Comparison of ENCODE assay signal across 1 cellular context in the genomic region with DNA sequence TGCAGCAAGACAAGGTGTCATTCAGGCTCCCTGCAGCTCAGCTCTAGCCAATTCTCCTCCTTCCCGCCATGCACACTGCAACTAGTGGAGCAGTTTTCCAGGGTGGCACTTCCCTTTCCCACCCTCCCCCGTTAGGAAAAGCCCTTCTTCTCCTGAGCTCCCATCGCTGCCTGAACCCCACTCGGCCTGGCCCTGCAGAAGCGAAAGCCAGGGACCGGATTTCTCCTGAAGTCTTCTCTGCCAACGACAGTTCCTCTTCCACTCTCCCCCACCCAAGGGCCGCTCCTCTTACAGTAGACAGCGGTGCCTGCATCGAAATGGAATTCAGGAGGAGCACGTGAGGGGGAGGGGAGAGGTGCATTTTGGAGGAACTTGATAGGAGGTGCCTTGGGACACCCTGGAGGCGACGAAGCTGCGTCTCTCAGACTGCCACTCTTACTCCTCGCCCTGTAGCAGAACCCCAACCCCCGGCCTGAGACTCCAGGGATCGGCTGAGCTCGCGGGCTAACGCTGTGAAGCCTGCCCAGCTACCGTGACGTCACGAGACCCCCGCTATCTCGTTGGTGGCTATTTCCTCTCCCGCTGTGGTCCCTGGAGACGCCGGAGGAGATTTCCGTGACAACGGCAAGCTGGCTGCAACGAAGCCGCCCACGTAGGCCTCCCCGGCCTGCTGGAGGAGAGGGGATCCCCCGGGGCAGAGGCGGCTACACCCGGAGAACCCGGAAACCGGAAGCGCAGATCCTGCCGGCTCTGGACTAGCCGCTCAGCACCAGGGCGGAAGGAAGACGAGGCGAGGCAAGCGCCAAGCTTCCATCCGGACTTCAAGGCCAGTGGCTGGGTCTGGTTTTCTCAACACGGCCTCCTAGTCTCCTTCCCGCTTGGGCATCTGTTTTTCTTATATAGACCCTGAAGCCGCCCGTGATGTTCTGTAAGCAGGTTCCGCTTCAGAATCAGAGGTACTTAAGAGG.
TF ChIP-seq lines count a peak whose summit lies in the region.

No MANE protein-coding gene starts in this region.

TF ChIP-seq in GM12878, 131 proteins besides CTCF, POLR2A, EP300 and RAD21 (continued from another document and continues in another):
- no peak for TF ChIP-seq TCF7 (IDR thresholded peaks at IDR 0.05; ENCODE audit: borderline replicate concordance)
- peak; percentile 88 for TF ChIP-seq EED (IDR thresholded peaks at IDR 0.05; ENCODE audit: low read depth)
- TF ChIP-seq ASH2L (IDR thresholded peaks at IDR 0.05; ENCODE audit: borderline replicate concordance, low read depth) = no peak
- TF ChIP-seq STAT1 (conservative IDR thresholded peaks at IDR 0.05) = no peak; the same call in 1 of the 2 replicates
- no peak for TF ChIP-seq CUX1 (IDR thresholded peaks at IDR 0.05; ENCODE audit: insufficient replicate concordance, low read depth, low read length)
- TF ChIP-seq TBL1XR1 (IDR thresholded peaks at IDR 0.05; ENCODE audit: low read depth, low read length) = peak; percentile 90
- TF ChIP-seq, protein P1, sequence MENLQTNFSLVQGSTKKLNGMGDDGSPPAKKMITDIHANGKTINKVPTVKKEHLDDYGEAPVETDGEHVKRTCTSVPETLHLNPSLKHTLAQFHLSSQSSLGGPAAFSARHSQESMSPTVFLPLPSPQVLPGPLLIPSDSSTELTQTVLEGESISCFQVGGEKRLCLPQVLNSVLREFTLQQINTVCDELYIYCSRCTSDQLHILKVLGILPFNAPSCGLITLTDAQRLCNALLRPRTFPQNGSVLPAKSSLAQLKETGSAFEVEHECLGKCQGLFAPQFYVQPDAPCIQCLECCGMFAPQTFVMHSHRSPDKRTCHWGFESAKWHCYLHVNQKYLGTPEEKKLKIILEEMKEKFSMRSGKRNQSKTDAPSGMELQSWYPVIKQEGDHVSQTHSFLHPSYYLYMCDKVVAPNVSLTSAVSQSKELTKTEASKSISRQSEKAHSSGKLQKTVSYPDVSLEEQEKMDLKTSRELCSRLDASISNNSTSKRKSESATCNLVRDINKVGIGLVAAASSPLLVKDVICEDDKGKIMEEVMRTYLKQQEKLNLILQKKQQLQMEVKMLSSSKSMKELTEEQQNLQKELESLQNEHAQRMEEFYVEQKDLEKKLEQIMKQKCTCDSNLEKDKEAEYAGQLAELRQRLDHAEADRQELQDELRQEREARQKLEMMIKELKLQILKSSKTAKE (IDR thresholded peaks at IDR 0.05; ENCODE audit: low read depth, poor library complexity, severe bottlenecking) = peak; percentile 58
- TF ChIP-seq YY1 (IDR thresholded peaks at IDR 0.05; ENCODE audit: low read depth, low read length) = peak; percentile 64; the same call in 1 of the 2 replicates
- TF ChIP-seq CHD2 (IDR thresholded peaks at IDR 0.05; ENCODE audit: borderline replicate concordance, low read depth, low read length) = peak; percentile 86
- TF ChIP-seq SUZ12 (IDR thresholded peaks at IDR 0.05; ENCODE audit: unreplicated experiment) = no peak
- peak; percentile 91 for TF ChIP-seq TCF12 (IDR thresholded peaks at IDR 0.05; ENCODE audit: low read depth, low read length)
- peak; percentile 64; the same call in 1 of the 2 replicates for TF ChIP-seq HDGF (IDR thresholded peaks at IDR 0.05)
- no peak for TF ChIP-seq CHD1 (IDR thresholded peaks at IDR 0.05; ENCODE audit: low read depth, low read length)
- TF ChIP-seq PAX8 (IDR thresholded peaks at IDR 0.05) = no peak
- TF ChIP-seq FOXK2 (IDR thresholded peaks at IDR 0.05) = no peak
- peak; percentile 71 for TF ChIP-seq IRF3 (IDR thresholded peaks at IDR 0.05)
- TF ChIP-seq, protein P2, sequence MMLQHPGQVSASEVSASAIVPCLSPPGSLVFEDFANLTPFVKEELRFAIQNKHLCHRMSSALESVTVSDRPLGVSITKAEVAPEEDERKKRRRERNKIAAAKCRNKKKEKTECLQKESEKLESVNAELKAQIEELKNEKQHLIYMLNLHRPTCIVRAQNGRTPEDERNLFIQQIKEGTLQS (IDR thresholded peaks at IDR 0.05; ENCODE audit: borderline replicate concordance, extremely low read depth, low read depth, low read length) = no peak
- peak; percentile 93 for TF ChIP-seq POLR2AphosphoS5 (IDR thresholded peaks at IDR 0.05; ENCODE audit: low read length)
- no peak; the same call in 1 of the 2 replicates for TF ChIP-seq BACH1 (IDR thresholded peaks at IDR 0.05; ENCODE audit: borderline replicate concordance)
- peak in 1 of 2 experiments; percentile 99; a peak in 3 of 4 replicates for TF ChIP-seq ETV6 (conservative IDR thresholded peaks at IDR 0.05 in 1 of 2, IDR thresholded peaks at IDR 0.05 in 1 of 2; ENCODE audit: borderline replicate concordance in 1 of 2, low read depth in 1 of 2)
- TF ChIP-seq IRF4 (IDR thresholded peaks at IDR 0.05; ENCODE audit: low read depth, low read length) = no peak
- peak; percentile 71; the same call in 1 of the 2 replicates for TF ChIP-seq POLR2AphosphoS2 (IDR thresholded peaks at IDR 0.05; ENCODE audit: low read depth, low read length)
- TF ChIP-seq POU2F2 (IDR thresholded peaks at IDR 0.05; ENCODE audit: borderline replicate concordance, low read depth, low read length) = 0 out of 3 replicates have a peak, but pooled peaks have one; percentile 32
- TF ChIP-seq PAX5 (IDR thresholded peaks at IDR 0.05; ENCODE audit: borderline replicate concordance, low read depth, low read length) = peak; percentile 84; the same call in 1 of the 2 replicates
- TF ChIP-seq DPF2 (IDR thresholded peaks at IDR 0.05) = no peak; the same call in none of the 2 replicates
- no peak for TF ChIP-seq ZBED1 (IDR thresholded peaks at IDR 0.05; ENCODE audit: borderline replicate concordance)
- TF ChIP-seq SMAD1 (IDR thresholded peaks at IDR 0.05; ENCODE audit: low read depth, partially characterized antibody) = peak; percentile 54
- TF ChIP-seq ZNF592 (IDR thresholded peaks at IDR 0.05) = no peak
- TF ChIP-seq SMARCA5 (IDR thresholded peaks at IDR 0.05) = no peak
- no peak for TF ChIP-seq BCL11A (IDR thresholded peaks at IDR 0.05; ENCODE audit: low read depth, low read length)
- TF ChIP-seq, protein P3, sequence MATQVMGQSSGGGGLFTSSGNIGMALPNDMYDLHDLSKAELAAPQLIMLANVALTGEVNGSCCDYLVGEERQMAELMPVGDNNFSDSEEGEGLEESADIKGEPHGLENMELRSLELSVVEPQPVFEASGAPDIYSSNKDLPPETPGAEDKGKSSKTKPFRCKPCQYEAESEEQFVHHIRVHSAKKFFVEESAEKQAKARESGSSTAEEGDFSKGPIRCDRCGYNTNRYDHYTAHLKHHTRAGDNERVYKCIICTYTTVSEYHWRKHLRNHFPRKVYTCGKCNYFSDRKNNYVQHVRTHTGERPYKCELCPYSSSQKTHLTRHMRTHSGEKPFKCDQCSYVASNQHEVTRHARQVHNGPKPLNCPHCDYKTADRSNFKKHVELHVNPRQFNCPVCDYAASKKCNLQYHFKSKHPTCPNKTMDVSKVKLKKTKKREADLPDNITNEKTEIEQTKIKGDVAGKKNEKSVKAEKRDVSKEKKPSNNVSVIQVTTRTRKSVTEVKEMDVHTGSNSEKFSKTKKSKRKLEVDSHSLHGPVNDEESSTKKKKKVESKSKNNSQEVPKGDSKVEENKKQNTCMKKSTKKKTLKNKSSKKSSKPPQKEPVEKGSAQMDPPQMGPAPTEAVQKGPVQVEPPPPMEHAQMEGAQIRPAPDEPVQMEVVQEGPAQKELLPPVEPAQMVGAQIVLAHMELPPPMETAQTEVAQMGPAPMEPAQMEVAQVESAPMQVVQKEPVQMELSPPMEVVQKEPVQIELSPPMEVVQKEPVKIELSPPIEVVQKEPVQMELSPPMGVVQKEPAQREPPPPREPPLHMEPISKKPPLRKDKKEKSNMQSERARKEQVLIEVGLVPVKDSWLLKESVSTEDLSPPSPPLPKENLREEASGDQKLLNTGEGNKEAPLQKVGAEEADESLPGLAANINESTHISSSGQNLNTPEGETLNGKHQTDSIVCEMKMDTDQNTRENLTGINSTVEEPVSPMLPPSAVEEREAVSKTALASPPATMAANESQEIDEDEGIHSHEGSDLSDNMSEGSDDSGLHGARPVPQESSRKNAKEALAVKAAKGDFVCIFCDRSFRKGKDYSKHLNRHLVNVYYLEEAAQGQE (IDR thresholded peaks at IDR 0.05; ENCODE audit: low read depth, low read length) = 0 out of 2 replicates have a peak, but pooled peaks have one; percentile 45
- TF ChIP-seq, protein P4, sequence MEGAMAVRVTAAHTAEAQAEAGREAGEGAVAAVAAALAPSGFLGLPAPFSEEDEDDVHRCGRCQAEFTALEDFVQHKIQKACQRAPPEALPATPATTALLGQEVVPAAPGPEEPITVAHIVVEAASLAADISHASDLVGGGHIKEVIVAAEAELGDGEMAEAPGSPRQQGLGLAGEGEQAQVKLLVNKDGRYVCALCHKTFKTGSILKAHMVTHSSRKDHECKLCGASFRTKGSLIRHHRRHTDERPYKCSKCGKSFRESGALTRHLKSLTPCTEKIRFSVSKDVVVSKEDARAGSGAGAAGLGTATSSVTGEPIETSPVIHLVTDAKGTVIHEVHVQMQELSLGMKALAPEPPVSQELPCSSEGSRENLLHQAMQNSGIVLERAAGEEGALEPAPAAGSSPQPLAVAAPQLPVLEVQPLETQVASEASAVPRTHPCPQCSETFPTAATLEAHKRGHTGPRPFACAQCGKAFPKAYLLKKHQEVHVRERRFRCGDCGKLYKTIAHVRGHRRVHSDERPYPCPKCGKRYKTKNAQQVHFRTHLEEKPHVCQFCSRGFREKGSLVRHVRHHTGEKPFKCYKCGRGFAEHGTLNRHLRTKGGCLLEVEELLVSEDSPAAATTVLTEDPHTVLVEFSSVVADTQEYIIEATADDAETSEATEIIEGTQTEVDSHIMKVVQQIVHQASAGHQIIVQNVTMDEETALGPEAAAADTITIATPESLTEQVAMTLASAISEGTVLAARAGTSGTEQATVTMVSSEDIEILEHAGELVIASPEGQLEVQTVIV (IDR thresholded peaks at IDR 0.05; ENCODE audit: borderline replicate concordance, partially characterized antibody) = peak; percentile 87
- TF ChIP-seq SUPT20H (IDR thresholded peaks at IDR 0.05; ENCODE audit: borderline replicate concordance, control insufficient read depth, low read depth, low read length) = no peak
